In the genomic region with DNA sequence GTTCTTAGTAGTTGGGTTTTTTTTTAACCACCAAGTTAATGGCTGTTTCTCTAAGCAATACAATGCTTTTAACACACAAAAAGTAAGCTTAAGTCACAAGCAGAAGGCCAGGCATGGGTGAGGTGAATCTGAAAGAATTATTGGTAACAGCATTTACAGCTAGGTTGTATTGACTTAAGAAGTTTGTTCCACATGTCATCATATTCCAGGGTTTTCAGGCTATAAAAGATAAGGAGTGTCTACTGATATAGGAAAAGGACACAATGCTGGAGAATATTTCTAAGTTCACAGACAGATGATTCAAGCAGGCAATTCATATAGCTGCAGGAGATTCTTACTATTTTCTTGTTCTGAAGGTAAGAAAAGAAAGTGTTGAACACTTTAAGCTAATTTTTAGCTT, we compare ENCODE assay signal across 21 cellular contexts.
DNase-seq lines count a peak whose midpoint lies in the region; ATAC-seq and TF ChIP-seq lines count a peak whose summit lies in the region.
"Had no signal": no experiment of that assay in that cellular context is flagged by ENCODE, and none has a peak within 500 bp of the region (broad histone marks: within the 10 kb centered on the region; RNA-seq: fewer than 3 reads in every experiment).

No MANE protein-coding gene starts in this region.

- ATAC-seq in heart right ventricle (no peak), HG03442 (IDR thresholded peaks at IDR 0.05; ENCODE audit: unreplicated experiment) (no peak)
- ATAC-seq: CD8-positive, alpha-beta T cell; K562 had no signal

- H3K27me3 ChIP-seq in cardiac muscle cell (no peaks in the 10 kb centered on the region), heart right ventricle (no peaks in the 10 kb centered on the region)
- H3K27me3 ChIP-seq: BLaER1 had no signal

- H3K4me3 ChIP-seq in cardiac muscle cell (no peak overlapping the region), heart right ventricle (peak overlapping the region in 1 of 10 donors; percentile 2)
- H3K4me3 ChIP-seq: BLaER1, K562 had no signal

- peak overlapping the region; percentile 62 for H3K27ac ChIP-seq in cardiac muscle cell
- peak overlapping the region in 1 of 10 donors; percentile 16 for H3K27ac ChIP-seq in heart right ventricle
- H3K27ac ChIP-seq: BLaER1 had no signal

- H3K4me1 ChIP-seq in cardiac muscle cell (ENCODE audit: low read depth) = peaks cover 4% of the 10 kb centered on the region
- H3K4me1 ChIP-seq in heart right ventricle = peaks cover 0 to 32% (median 10%) of the 10 kb centered on the region in 9 donors
- H3K4me1 ChIP-seq: BLaER1 had no signal

- TF ChIP-seq CTCF in cardiac muscle cell (IDR thresholded peaks at IDR 0.05; ENCODE audit: low read depth, low read length) (no peak), heart right ventricle (IDR thresholded peaks at IDR 0.05) (no peak), chondrocyte (IDR thresholded peaks at IDR 0.05) (no peak), nephron (IDR thresholded peaks at IDR 0.05; ENCODE audit: unreplicated experiment in 3 of 3) (no peak), type B pancreatic cell (conservative IDR thresholded peaks at IDR 0.05) (no peak)

- H3K36me3 Mint-ChIP-seq in chondrocyte (ENCODE audit: low read depth) = peaks cover 19% of the 10 kb centered on the region
- peaks cover 25% of the 10 kb centered on the region for H3K36me3 Mint-ChIP-seq in nephron (ENCODE audit: low read depth)
- no peaks in the 10 kb centered on the region for H3K36me3 Mint-ChIP-seq in activated CD4-positive, alpha-beta memory T cell treated with anti-CD3 and anti-CD28 coated beads for 36 hours
- H3K36me3 Mint-ChIP-seq in type B pancreatic cell = peaks cover 20% of the 10 kb centered on the region
- H3K36me3 Mint-ChIP-seq: CD8-positive, alpha-beta T cell had no signal

- H3K36me3 ChIP-seq in cardiac muscle cell (peaks cover 8% of the 10 kb centered on the region), heart right ventricle (peaks cover 0 to 13% (median 5%) of the 10 kb centered on the region in 9 donors)

- H3K4me1 Mint-ChIP-seq in chondrocyte (ENCODE audit: low read depth) (peaks cover 56% of the 10 kb centered on the region), nephron (peaks cover 35% of the 10 kb centered on the region), type B pancreatic cell (ENCODE audit: unreplicated experiment) (no peaks in the 10 kb centered on the region)
- no peaks in the 10 kb centered on the region for H3K4me1 Mint-ChIP-seq in activated CD4-positive, alpha-beta memory T cell treated with anti-CD3 and anti-CD28 coated beads for 36 hours (ENCODE audit: low read depth)

- intact Hi-C loops in heart right ventricle (cut with DNase I) = no loop called here
- intact Hi-C loops in activated CD4-positive, alpha-beta memory T cell treated with anti-CD3 and anti-CD28 coated beads for 36 hours (cut with micrococcal nuclease) = no loop called here

- no peak overlapping the region for H3K4me3 Mint-ChIP-seq in chondrocyte (ENCODE audit: unreplicated experiment)
- no peak overlapping the region for H3K4me3 Mint-ChIP-seq in nephron
- no peak overlapping the region for H3K4me3 Mint-ChIP-seq in activated CD4-positive, alpha-beta memory T cell treated with anti-CD3 and anti-CD28 coated beads for 36 hours
- no peak overlapping the region for H3K4me3 Mint-ChIP-seq in type B pancreatic cell
- H3K4me3 Mint-ChIP-seq: CD8-positive, alpha-beta T cell had no signal

- POLR2A ChIA-PET in activated CD4-positive, alpha-beta memory T cell treated with anti-CD3 and anti-CD28 coated beads for 36 hours (lab: Charles Lee) = no interaction called here

- CTCF ChIA-PET in activated CD4-positive, alpha-beta memory T cell treated with anti-CD3 and anti-CD28 coated beads for 36 hours (lab: Charles Lee) = interaction anchor here (1.2 to 1.4 kb wide), 2 partner anchors 30 to 41 kb away, joined by 3 to 4 read pairs; no protein-coding TSS in a partner anchor

- H3K27me3 Mint-ChIP-seq in chondrocyte (ENCODE audit: low read depth) (no peaks in the 10 kb centered on the region), nephron (ENCODE audit: low read depth) (no peaks in the 10 kb centered on the region), type B pancreatic cell (no peaks in the 10 kb centered on the region)
- peaks cover 4% of the 10 kb centered on the region for H3K27me3 Mint-ChIP-seq in activated CD4-positive, alpha-beta memory T cell treated with anti-CD3 and anti-CD28 coated beads for 36 hours

- H3K9me3 Mint-ChIP-seq in chondrocyte (ENCODE audit: low read depth) (no peaks in the 10 kb centered on the region), nephron (no peaks in the 10 kb centered on the region), type B pancreatic cell (no peaks in the 10 kb centered on the region)
- H3K9me3 Mint-ChIP-seq in activated CD4-positive, alpha-beta memory T cell treated with anti-CD3 and anti-CD28 coated beads for 36 hours = no peaks in the 10 kb centered on the region
- H3K9me3 Mint-ChIP-seq: CD8-positive, alpha-beta T cell had no signal

- H3K9me3 ChIP-seq in cardiac muscle cell (ENCODE audit: low read depth) = no peaks in the 10 kb centered on the region
- H3K9me3 ChIP-seq in heart right ventricle = no peaks in the 10 kb centered on the region
- H3K9me3 ChIP-seq: BLaER1 had no signal

- no peak for DNase-seq in cardiac muscle cell (ENCODE audit: low read depth in 1 of 2, low spot score in 1 of 2)
- DNase-seq in heart right ventricle = no peak
- no peak for DNase-seq in chondrocyte (ENCODE audit: low spot score)
- no peak for DNase-seq in activated CD4-positive, alpha-beta memory T cell treated with anti-CD3 and anti-CD28 coated beads for 36 hours
- DNase-seq in type B pancreatic cell (ENCODE audit: extremely low spot score, unreplicated experiment) = no peak
- DNase-seq in EL = no peak
- DNase-seq: 8988T; CD8-positive, alpha-beta T cell; DMS 273 treated with DMSO at 0.1 percent for 48 hours; GOT3; NCI-H1417 treated with DMSO at 0.1 percent for 48 hours; NCI-H1930; NCI-H446; NK-92 treated with Interleukin-12 subunit alpha and Interleukin-12 subunit beta, amount 100 ng/mL, for 24 hours; OCI-M1; RPMI8226; SIG-M5 had no signal

- H3K27ac Mint-ChIP-seq in chondrocyte (ENCODE audit: unreplicated experiment) = peak overlapping the region; percentile 2
- H3K27ac Mint-ChIP-seq in nephron = peak overlapping the region in 2 of 3 experiments; percentile 32 to 42
- H3K27ac Mint-ChIP-seq in activated CD4-positive, alpha-beta memory T cell treated with anti-CD3 and anti-CD28 coated beads for 36 hours = no peak overlapping the region
- H3K27ac Mint-ChIP-seq in type B pancreatic cell = no peak overlapping the region
- H3K27ac Mint-ChIP-seq: CD8-positive, alpha-beta T cell had no signal

Comparison
In these comparisons a context has a peak if more than half of its experiments do, and no peak if none do; other contexts are left out.
1. H3K27ac Mint-ChIP-seq: peak in chondrocyte (single experiment) and nephron (2 of 3); none in activated CD4-positive, alpha-beta memory T cell treated with anti-CD3 and anti-CD28 coated beads for 36 hours (single experiment) and type B pancreatic cell (single experiment).